1 cellular context compared by ENCODE assay signal in genomic region chr7:103344453-103345149, GRCh38.
TF ChIP-seq lines count a peak whose summit lies in the region.

A gene with protein sequence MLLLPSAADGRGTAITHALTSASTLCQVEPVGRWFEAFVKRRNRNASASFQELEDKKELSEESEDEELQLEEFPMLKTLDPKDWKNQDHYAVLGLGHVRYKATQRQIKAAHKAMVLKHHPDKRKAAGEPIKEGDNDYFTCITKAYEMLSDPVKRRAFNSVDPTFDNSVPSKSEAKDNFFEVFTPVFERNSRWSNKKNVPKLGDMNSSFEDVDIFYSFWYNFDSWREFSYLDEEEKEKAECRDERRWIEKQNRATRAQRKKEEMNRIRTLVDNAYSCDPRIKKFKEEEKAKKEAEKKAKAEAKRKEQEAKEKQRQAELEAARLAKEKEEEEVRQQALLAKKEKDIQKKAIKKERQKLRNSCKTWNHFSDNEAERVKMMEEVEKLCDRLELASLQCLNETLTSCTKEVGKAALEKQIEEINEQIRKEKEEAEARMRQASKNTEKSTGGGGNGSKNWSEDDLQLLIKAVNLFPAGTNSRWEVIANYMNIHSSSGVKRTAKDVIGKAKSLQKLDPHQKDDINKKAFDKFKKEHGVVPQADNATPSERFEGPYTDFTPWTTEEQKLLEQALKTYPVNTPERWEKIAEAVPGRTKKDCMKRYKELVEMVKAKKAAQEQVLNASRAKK (minus strand): TSS chr7:103344767. CDS start chr7:103344622, 145 bp downstream.

TF ChIP-seq in HepG2, 621 proteins besides CTCF, POLR2A, EP300 and RAD21 (continued from another document and continues in another):
- TF ChIP-seq, protein P1, sequence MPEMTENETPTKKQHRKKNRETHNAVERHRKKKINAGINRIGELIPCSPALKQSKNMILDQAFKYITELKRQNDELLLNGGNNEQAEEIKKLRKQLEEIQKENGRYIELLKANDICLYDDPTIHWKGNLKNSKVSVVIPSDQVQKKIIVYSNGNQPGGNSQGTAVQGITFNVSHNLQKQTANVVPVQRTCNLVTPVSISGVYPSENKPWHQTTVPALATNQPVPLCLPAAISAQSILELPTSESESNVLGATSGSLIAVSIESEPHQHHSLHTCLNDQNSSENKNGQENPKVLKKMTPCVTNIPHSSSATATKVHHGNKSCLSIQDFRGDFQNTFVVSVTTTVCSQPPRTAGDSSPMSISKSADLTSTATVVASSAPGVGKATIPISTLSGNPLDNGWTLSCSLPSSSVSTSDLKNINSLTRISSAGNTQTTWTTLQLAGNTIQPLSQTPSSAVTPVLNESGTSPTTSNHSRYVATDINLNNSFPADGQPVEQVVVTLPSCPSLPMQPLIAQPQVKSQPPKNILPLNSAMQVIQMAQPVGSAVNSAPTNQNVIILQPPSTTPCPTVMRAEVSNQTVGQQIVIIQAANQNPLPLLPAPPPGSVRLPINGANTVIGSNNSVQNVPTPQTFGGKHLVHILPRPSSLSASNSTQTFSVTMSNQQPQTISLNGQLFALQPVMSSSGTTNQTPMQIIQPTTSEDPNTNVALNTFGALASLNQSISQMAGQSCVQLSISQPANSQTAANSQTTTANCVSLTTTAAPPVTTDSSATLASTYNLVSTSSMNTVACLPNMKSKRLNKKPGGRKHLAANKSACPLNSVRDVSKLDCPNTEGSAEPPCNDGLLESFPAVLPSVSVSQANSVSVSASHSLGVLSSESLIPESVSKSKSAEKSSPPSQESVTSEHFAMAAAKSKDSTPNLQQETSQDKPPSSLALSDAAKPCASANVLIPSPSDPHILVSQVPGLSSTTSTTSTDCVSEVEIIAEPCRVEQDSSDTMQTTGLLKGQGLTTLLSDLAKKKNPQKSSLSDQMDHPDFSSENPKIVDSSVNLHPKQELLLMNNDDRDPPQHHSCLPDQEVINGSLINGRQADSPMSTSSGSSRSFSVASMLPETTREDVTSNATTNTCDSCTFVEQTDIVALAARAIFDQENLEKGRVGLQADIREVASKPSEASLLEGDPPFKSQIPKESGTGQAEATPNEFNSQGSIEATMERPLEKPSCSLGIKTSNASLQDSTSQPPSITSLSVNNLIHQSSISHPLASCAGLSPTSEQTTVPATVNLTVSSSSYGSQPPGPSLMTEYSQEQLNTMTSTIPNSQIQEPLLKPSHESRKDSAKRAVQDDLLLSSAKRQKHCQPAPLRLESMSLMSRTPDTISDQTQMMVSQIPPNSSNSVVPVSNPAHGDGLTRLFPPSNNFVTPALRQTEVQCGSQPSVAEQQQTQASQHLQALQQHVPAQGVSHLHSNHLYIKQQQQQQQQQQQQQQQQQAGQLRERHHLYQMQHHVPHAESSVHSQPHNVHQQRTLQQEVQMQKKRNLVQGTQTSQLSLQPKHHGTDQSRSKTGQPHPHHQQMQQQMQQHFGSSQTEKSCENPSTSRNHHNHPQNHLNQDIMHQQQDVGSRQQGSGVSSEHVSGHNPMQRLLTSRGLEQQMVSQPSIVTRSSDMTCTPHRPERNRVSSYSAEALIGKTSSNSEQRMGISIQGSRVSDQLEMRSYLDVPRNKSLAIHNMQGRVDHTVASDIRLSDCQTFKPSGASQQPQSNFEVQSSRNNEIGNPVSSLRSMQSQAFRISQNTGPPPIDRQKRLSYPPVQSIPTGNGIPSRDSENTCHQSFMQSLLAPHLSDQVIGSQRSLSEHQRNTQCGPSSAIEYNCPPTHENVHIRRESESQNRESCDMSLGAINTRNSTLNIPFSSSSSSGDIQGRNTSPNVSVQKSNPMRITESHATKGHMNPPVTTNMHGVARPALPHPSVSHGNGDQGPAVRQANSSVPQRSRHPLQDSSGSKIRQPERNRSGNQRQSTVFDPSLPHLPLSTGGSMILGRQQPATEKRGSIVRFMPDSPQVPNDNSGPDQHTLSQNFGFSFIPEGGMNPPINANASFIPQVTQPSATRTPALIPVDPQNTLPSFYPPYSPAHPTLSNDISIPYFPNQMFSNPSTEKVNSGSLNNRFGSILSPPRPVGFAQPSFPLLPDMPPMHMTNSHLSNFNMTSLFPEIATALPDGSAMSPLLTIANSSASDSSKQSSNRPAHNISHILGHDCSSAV (CRISPR knock-in tag; IDR thresholded peaks at IDR 0.05; ENCODE audit: borderline replicate concordance), result no peak
- TF ChIP-seq ZNF713 (CRISPR knock-in tag; IDR thresholded peaks at IDR 0.05) (no peak), ZSCAN20 (CRISPR knock-in tag; IDR thresholded peaks at IDR 0.05; ENCODE audit: borderline replicate concordance) (peak; percentile 22; the same call in 1 of the 2 replicates), KLF16 (CRISPR knock-in tag; IDR thresholded peaks at IDR 0.05) (peak in 1 of 2 experiments; percentile 90; a peak in 1 of 4 replicates), ZNF317 (CRISPR knock-in tag; IDR thresholded peaks at IDR 0.05) (no peak), HDAC1 (CRISPR knock-in tag; IDR thresholded peaks at IDR 0.05) (peak; percentile 94), HMGXB3 (CRISPR knock-in tag; IDR thresholded peaks at IDR 0.05; ENCODE audit: borderline replicate concordance) (peak; percentile 49; the same call in 1 of the 2 replicates), MTA1 (CRISPR knock-in tag; IDR thresholded peaks at IDR 0.05; ENCODE audit: borderline replicate concordance) (peak; percentile 81; the same call in 1 of the 2 replicates), ZFP41 (CRISPR knock-in tag; IDR thresholded peaks at IDR 0.05; ENCODE audit: borderline replicate concordance) (0 out of 2 replicates have a peak, but pooled peaks have one; percentile 31), ZNF749 (CRISPR knock-in tag; IDR thresholded peaks at IDR 0.05; ENCODE audit: borderline replicate concordance) (peak; percentile 69; the same call in 1 of the 2 replicates), SRY (CRISPR knock-in tag; IDR thresholded peaks at IDR 0.05) (peak; percentile 88), TOPORS (CRISPR knock-in tag; IDR thresholded peaks at IDR 0.05) (no peak), ZNF205 (CRISPR knock-in tag; IDR thresholded peaks at IDR 0.05) (0 out of 2 replicates have a peak, but pooled peaks have one; percentile 25), NR2F6 (IDR thresholded peaks at IDR 0.05) (no peak), NR2F6 (CRISPR knock-in tag; IDR thresholded peaks at IDR 0.05) (peak; percentile 62; the same call in 1 of the 2 replicates), KDM3A (CRISPR knock-in tag; IDR thresholded peaks at IDR 0.05; ENCODE audit: low read depth) (peak; percentile 72; the same call in 1 of the 2 replicates), RERE (CRISPR knock-in tag; IDR thresholded peaks at IDR 0.05; ENCODE audit: low read depth) (no peak), MEIS2 (CRISPR knock-in tag; IDR thresholded peaks at IDR 0.05) (peak; percentile 70), NR2C2 (CRISPR knock-in tag; IDR thresholded peaks at IDR 0.05; ENCODE audit: borderline replicate concordance) (peak; percentile 96), ZFP82 (CRISPR knock-in tag; IDR thresholded peaks at IDR 0.05; ENCODE audit: borderline replicate concordance) (peak; percentile 71; the same call in 1 of the 2 replicates), ZNF484 (CRISPR knock-in tag; IDR thresholded peaks at IDR 0.05; ENCODE audit: borderline replicate concordance, low read depth) (no peak), HOXA7 (CRISPR knock-in tag; IDR thresholded peaks at IDR 0.05) (no peak), ZSCAN9 (CRISPR knock-in tag; IDR thresholded peaks at IDR 0.05; ENCODE audit: borderline replicate concordance) (peak; percentile 72; the same call in 1 of the 2 replicates), HNF4G (IDR thresholded peaks at IDR 0.05; ENCODE audit: borderline replicate concordance, low read depth, low read length) (no peak), HNF4G (CRISPR knock-in tag; IDR thresholded peaks at IDR 0.05; ENCODE audit: borderline replicate concordance, low read depth) (peak; percentile 43; the same call in 1 of the 2 replicates), ZNF577 (CRISPR knock-in tag; IDR thresholded peaks at IDR 0.05; ENCODE audit: borderline replicate concordance, low read depth) (0 out of 2 replicates have a peak, but pooled peaks have one; percentile 61), KDM5B (CRISPR knock-in tag; IDR thresholded peaks at IDR 0.05; ENCODE audit: borderline replicate concordance) (peak; percentile 28; the same call in 1 of the 2 replicates), SNRNP70 (IDR thresholded peaks at IDR 0.05; ENCODE audit: low read depth, low read length) (no peak), MYC (CRISPR knock-in tag; IDR thresholded peaks at IDR 0.05; ENCODE audit: borderline replicate concordance) (peak; percentile 95), ARNTL (CRISPR knock-in tag; IDR thresholded peaks at IDR 0.05) (peak; percentile 79; the same call in 1 of the 2 replicates), ZNF547 (CRISPR knock-in tag; IDR thresholded peaks at IDR 0.05) (peak; percentile 83), ZNF878 (CRISPR knock-in tag; IDR thresholded peaks at IDR 0.05) (peak; percentile 89), SP140L (CRISPR knock-in tag; IDR thresholded peaks at IDR 0.05; ENCODE audit: borderline replicate concordance) (peak; percentile 70; the same call in 1 of the 2 replicates), ZNF343 (CRISPR knock-in tag; IDR thresholded peaks at IDR 0.05) (no peak; the same call in 1 of the 2 replicates)
- TF ChIP-seq, protein P2, sequence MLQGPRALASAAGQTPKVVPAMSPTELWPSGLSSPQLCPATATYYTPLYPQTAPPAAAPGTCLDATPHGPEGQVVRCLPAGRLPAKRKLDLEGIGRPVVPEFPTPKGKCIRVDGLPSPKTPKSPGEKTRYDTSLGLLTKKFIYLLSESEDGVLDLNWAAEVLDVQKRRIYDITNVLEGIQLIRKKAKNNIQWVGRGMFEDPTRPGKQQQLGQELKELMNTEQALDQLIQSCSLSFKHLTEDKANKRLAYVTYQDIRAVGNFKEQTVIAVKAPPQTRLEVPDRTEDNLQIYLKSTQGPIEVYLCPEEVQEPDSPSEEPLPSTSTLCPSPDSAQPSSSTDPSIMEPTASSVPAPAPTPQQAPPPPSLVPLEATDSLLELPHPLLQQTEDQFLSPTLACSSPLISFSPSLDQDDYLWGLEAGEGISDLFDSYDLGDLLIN (CRISPR knock-in tag; IDR thresholded peaks at IDR 0.05; ENCODE audit: borderline replicate concordance), result no peak
- TF ChIP-seq, protein P3, sequence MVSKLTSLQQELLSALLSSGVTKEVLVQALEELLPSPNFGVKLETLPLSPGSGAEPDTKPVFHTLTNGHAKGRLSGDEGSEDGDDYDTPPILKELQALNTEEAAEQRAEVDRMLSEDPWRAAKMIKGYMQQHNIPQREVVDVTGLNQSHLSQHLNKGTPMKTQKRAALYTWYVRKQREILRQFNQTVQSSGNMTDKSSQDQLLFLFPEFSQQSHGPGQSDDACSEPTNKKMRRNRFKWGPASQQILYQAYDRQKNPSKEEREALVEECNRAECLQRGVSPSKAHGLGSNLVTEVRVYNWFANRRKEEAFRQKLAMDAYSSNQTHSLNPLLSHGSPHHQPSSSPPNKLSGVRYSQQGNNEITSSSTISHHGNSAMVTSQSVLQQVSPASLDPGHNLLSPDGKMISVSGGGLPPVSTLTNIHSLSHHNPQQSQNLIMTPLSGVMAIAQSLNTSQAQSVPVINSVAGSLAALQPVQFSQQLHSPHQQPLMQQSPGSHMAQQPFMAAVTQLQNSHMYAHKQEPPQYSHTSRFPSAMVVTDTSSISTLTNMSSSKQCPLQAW (CRISPR knock-in tag; IDR thresholded peaks at IDR 0.05), result peak; percentile 55; the same call in 1 of the 2 replicates
